Comparison of ENCODE assay signal across 12 cellular contexts in the genomic region with DNA sequence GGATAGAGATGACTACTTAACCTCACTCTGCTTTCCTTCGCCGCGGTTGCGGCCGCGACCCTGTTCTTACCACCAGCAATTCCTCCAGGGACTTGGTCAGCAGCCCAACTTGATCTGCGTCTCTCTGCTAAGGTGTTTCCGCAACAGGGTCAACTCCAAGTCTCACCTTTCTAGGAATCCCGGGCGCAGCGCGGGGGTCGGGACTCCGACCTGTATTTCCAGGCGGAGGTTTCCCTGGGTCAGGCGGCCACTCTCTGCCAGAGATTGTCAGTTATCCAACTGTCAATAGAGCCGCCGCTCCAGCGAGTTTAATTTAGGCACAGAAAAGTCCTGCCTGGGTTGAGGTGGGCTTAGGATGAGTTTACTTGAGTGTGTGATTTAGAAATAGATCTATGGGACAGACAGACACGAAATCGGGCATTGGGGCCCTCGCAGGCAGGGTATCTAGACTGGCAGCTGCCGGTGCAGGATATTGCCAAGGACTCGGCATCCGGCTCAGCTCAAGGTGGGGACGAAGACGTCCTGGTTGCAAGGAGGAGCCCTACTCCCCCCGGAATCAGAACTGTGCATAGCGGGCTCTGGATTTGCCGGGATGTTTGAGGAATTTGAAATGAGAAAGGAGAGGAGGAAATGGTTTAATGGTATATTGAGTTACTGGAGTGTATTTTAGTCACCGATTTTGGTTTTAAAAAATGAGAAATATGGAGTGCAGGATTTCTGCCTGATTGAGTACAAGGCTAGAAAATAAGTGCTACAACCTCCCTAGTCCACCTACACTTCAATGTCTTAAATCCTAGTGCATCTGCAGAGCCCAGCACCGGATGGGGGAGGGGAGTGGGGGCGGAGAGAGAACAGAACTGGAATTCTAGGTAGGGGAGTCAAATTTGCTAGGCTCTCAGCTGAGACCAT. TPM values are rescaled to one million over a fixed set of nuclear protein-coding genes. Genes with fewer than 3 reads are reported as not detected.
DNase-seq lines count a peak whose midpoint lies in the region; ATAC-seq and TF ChIP-seq lines count a peak whose summit lies in the region.
"Had no signal": no experiment of that assay in that cellular context is flagged by ENCODE, and none has a peak within 500 bp of the region (broad histone marks: within the 10 kb centered on the region; RNA-seq: fewer than 3 reads in every experiment).

No MANE protein-coding gene starts in this region.

- H3K9me3 ChIP-seq in mesenchymal stem cell (ENCODE audit: control insufficient read depth, low read length), result no peaks in the 10 kb centered on the region
- no peaks in the 10 kb centered on the region for H3K9me3 ChIP-seq in colonic mucosa
- H3K9me3 ChIP-seq: uterus had no signal

- no peak overlapping the region for H2BK120ac ChIP-seq in mesenchymal stem cell (ENCODE audit: low read depth, low read length)

- H3K4me3 ChIP-seq in HFF-Myc (replicated peaks; ENCODE audit: low read depth, low read length), result peak overlapping the region; percentile 28
- H3K4me3 ChIP-seq in astrocyte of the spinal cord (ENCODE audit: low read depth, low read length), result peak overlapping the region; percentile 8
- peak overlapping the region; percentile 52 to 65 for H3K4me3 ChIP-seq in mesenchymal stem cell (ENCODE audit: insufficient read depth in 1 of 2, low read depth in 1 of 2, low read length in 2 of 2)
- H3K4me3 ChIP-seq in colonic mucosa, result no peak overlapping the region
- H3K4me3 ChIP-seq: uterus had no signal

- no peak overlapping the region for H4K91ac ChIP-seq in mesenchymal stem cell (ENCODE audit: low read length)

- H3K9ac ChIP-seq in mesenchymal stem cell (ENCODE audit: low read length) (no peak overlapping the region), colonic mucosa (ENCODE audit: low read depth in 2 of 2, low read length in 2 of 2) (no peak overlapping the region)

- peak overlapping the region; percentile 97 for H3K4me2 ChIP-seq in mesenchymal stem cell (ENCODE audit: low read length, poor library complexity, severe bottlenecking)

- H3K18ac ChIP-seq in mesenchymal stem cell (ENCODE audit: low read depth in 1 of 2, low read length in 2 of 2), result no peak overlapping the region

- DNase-seq in DMS 273 (lab: John Stamatoyannopoulos, UW; ENCODE audit: unreplicated experiment), result peak; percentile 73
- no peak for DNase-seq in HFF-Myc (ENCODE audit: extremely low read depth, low read depth)
- no peak for DNase-seq in astrocyte of the spinal cord (ENCODE audit: low read depth, low spot score)
- no peak for DNase-seq in mesenchymal stem cell
- no peak for DNase-seq in globus pallidus (ENCODE audit: low spot score)
- no peak for DNase-seq in colonic mucosa
- DNase-seq in activated CD4-positive, alpha-beta T cell treated with anti-CD3 and anti-CD28 coated beads, Interleukin-2, amount 50 U/mL, for 48 hours, result no peak
- DNase-seq: activated gamma-delta T cell; effector memory CD4-positive, alpha-beta T cell; uterus had no signal

- no peak for ATAC-seq in GM21723 (IDR thresholded peaks at IDR 0.05; ENCODE audit: unreplicated experiment)

- H3K36me3 ChIP-seq in mesenchymal stem cell (ENCODE audit: control insufficient read depth in 1 of 2, insufficient read depth in 2 of 2, low read depth in 1 of 2, low read length in 2 of 2) (no peaks in the 10 kb centered on the region), colonic mucosa (no peaks in the 10 kb centered on the region)
- H3K36me3 ChIP-seq: uterus had no signal

- no peak overlapping the region for H3K23ac ChIP-seq in mesenchymal stem cell (ENCODE audit: low read length in 2 of 2)

- H4K8ac ChIP-seq in mesenchymal stem cell (ENCODE audit: low read length), result no peak overlapping the region

- no peak overlapping the region for H2AFZ ChIP-seq in mesenchymal stem cell (ENCODE audit: low read depth, low read length)

- H2AK5ac ChIP-seq in mesenchymal stem cell (ENCODE audit: low read length, severe bottlenecking), result no peak overlapping the region

- H3K4me1 ChIP-seq in mesenchymal stem cell (ENCODE audit: control insufficient read depth, insufficient read depth, low read depth, low read length), result peaks cover 11% of the 10 kb centered on the region
- no peaks in the 10 kb centered on the region for H3K4me1 ChIP-seq in colonic mucosa
- H3K4me1 ChIP-seq: uterus had no signal

- H3K27me3 ChIP-seq in mesenchymal stem cell (ENCODE audit: control insufficient read depth in 1 of 2, insufficient read depth in 1 of 2, low read length in 2 of 2), result peaks cover 14 to 82% of the 10 kb centered on the region in 2 experiments
- peaks cover 64% of the 10 kb centered on the region for H3K27me3 ChIP-seq in colonic mucosa

- TF ChIP-seq CTCF in HFF-Myc (IDR thresholded peaks at IDR 0.05; ENCODE audit: low read depth, low read length, missing control alignments) (no peak), astrocyte of the spinal cord (IDR thresholded peaks at IDR 0.05; ENCODE audit: low read depth, low read length) (no peak), colonic mucosa (IDR thresholded peaks at IDR 0.05) (no peak)

- WGBS in mesenchymal stem cell, result under 1% methylated on average over 33 of the region's 33 CpGs

- H3K14ac ChIP-seq in mesenchymal stem cell (ENCODE audit: low read length in 2 of 2), result no peak overlapping the region

- H3K79me1 ChIP-seq in mesenchymal stem cell (replicated peaks; ENCODE audit: low read length, poor library complexity, severe bottlenecking), result no peaks in the 10 kb centered on the region

- H2BK12ac ChIP-seq in mesenchymal stem cell (ENCODE audit: low read length in 2 of 2), result no peak overlapping the region

- H2BK15ac ChIP-seq in mesenchymal stem cell (ENCODE audit: low read depth, poor library complexity, severe bottlenecking), result no peak overlapping the region

- H3K27ac ChIP-seq in mesenchymal stem cell (ENCODE audit: low read length, poor library complexity, severe bottlenecking), result no peak overlapping the region
- no peak overlapping the region for H3K27ac ChIP-seq in colonic mucosa
- H3K27ac ChIP-seq: uterus had no signal

- in situ Hi-C loops in astrocyte of the spinal cord (cut with HindIII; ENCODE audit: low sequenced_read_pairs), result no loop called here

- no peak overlapping the region for H2BK5ac ChIP-seq in mesenchymal stem cell (ENCODE audit: low read depth, low read length, poor library complexity, severe bottlenecking)

- no peak overlapping the region for H3K4ac ChIP-seq in mesenchymal stem cell (ENCODE audit: low read depth in 1 of 2, low read length in 2 of 2)

- intact Hi-C loops in colonic mucosa (cut with DNase I), result no loop called here

RNA-seq across cellular contexts. Expression of a gene that starts 23.7 kb away (rescaled TPM):
- polyA plus RNA-seq in mesenchymal stem cell (2013, experiment 1 of 2), result not detected
- not detected for polyA plus RNA-seq in mesenchymal stem cell (2013, experiment 2 of 2)
- under 1 TPM; 0.07 to 0.13 TPM for total RNA-seq in colonic mucosa
- total RNA-seq: pulmonary artery endothelial cell, uterus had no signal

RNA-seq across cellular contexts. Expression of a gene that starts 40.9 kb away (rescaled TPM):
- 0.17 TPM for polyA plus RNA-seq in mesenchymal stem cell (2013, experiment 1 of 2)
- polyA plus RNA-seq in mesenchymal stem cell (2013, experiment 2 of 2), result 0.21 TPM
- total RNA-seq in colonic mucosa, result 10 to 100 TPM; 21.8 to 29.8 TPM
- total RNA-seq: pulmonary artery endothelial cell had no signal
